23 cellular contexts compared by ENCODE assay signal in genomic region chr1:55198044-55198443, GRCh38.
"Had no signal": no experiment of that assay in that cellular context is flagged by ENCODE, and none has a peak within 500 bp of the region (broad histone marks: within the 10 kb centered on the region; RNA-seq: fewer than 3 reads in every experiment).

No MANE protein-coding gene starts in this region.

- H3K4me3 ChIP-seq: heart left ventricle, lung, psoas muscle, right lobe of liver, testis, tibial nerve, upper lobe of right lung, vagina had no signal

- H3K4me1 ChIP-seq: right lobe of liver had no signal

- DNase-seq: dermis blood vessel endothelial cell; endodermal cell; heart left ventricle; hippocampal formation; left colon; left ventricle myocardium superior; mesendoderm; naive B cell; psoas muscle; retina; right lobe of liver; stimulated activated CD4-positive, alpha-beta T cell treated with anti-CD3 and anti-CD28 coated beads, Interleukin-15, amount 100 ng/mL, for 24 hours; stimulated activated CD4-positive, alpha-beta T cell treated with anti-CD3 and anti-CD28 coated beads, Interleukin-1b, Interleukin-23, amount 100 ng/mL, for 48 hours; stimulated activated CD4-positive, alpha-beta T cell treated with anti-CD3 and anti-CD28 coated beads, Interleukin-4, amount 100 ng/mL, for 24 hours; stimulated activated naive B cell treated with anti-CD40 and anti-IgM and Interleukin-4, amounts not matched to agents 10 μg/mL and 1 μg/mL and 100 μg/mL, for 72 hours; stimulated activated naive CD8-positive, alpha-beta T cell treated with anti-CD3 and anti-CD28 coated beads, Interleukin-15, amount 100 ng/mL, for 72 hours; testis; upper lobe of right lung had no signal

- H3K27me3 ChIP-seq: foreskin keratinocyte, heart left ventricle, neutrophil, right lobe of liver, testis, tibial nerve, upper lobe of right lung, vagina had no signal

- H3K36me3 ChIP-seq: heart left ventricle, neutrophil, right lobe of liver, upper lobe of right lung, vagina had no signal

- H3K9me3 Mint-ChIP-seq: stimulated activated naive B cell treated with anti-CD40 and anti-IgM and Interleukin-4, amounts not matched to agents 10 μg/mL and 1 μg/mL and 100 μg/mL, for 72 hours; stimulated activated naive CD8-positive, alpha-beta T cell treated with anti-CD3 and anti-CD28 coated beads, Interleukin-15, amount 100 ng/mL, for 72 hours had no signal

- H3K9me3 ChIP-seq: heart left ventricle, neutrophil, psoas muscle, right lobe of liver, testis, tibial nerve, upper lobe of right lung, vagina had no signal

- H3K27ac ChIP-seq: foreskin keratinocyte, neutrophil, right lobe of liver, testis, tibial nerve, upper lobe of right lung, vagina had no signal

- H3K27ac Mint-ChIP-seq: endodermal cell; stimulated activated naive B cell treated with anti-CD40 and anti-IgM and Interleukin-4, amounts not matched to agents 10 μg/mL and 1 μg/mL and 100 μg/mL, for 72 hours had no signal

- H3K4me3 Mint-ChIP-seq: naive B cell; stimulated activated naive B cell treated with anti-CD40 and anti-IgM and Interleukin-4, amounts not matched to agents 10 μg/mL and 1 μg/mL and 100 μg/mL, for 72 hours; stimulated activated naive CD8-positive, alpha-beta T cell treated with anti-CD3 and anti-CD28 coated beads, Interleukin-15, amount 100 ng/mL, for 72 hours had no signal

- ATAC-seq: heart left ventricle; left colon; left ventricle myocardium superior; psoas muscle; right lobe of liver; stimulated activated naive B cell treated with anti-CD40 and anti-IgM and Interleukin-4, amounts not matched to agents 10 μg/mL and 1 μg/mL and 100 μg/mL, for 72 hours; stimulated activated naive CD8-positive, alpha-beta T cell treated with anti-CD3 and anti-CD28 coated beads, Interleukin-15, amount 100 ng/mL, for 72 hours; upper lobe of right lung had no signal

- H3K27me3 Mint-ChIP-seq: naive B cell; stimulated activated naive B cell treated with anti-CD40 and anti-IgM and Interleukin-4, amounts not matched to agents 10 μg/mL and 1 μg/mL and 100 μg/mL, for 72 hours; stimulated activated naive CD8-positive, alpha-beta T cell treated with anti-CD3 and anti-CD28 coated beads, Interleukin-15, amount 100 ng/mL, for 72 hours had no signal
